ENCODE assay signal across 21 cellular contexts in the genomic region with DNA sequence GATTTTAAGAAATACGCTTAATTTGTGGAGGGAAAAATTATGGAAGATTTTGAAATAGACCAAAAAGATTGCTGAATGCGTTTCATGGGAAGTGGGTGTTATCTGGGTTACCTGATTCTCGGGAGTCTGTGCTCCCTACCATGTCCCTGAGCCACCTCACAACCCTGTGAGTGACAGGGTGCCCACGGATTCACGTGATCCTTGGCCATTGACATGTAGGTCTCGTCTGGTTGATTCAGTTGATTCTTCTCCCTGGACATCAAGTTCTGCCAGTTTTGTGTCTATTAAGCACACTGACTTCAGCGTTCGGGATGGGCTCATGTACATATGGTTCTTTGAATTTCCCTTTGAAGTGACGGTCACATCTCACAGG.
"Had no signal": no experiment of that assay in that cellular context is flagged by ENCODE, and none has a peak within 500 bp of the region (broad histone marks: within the 10 kb centered on the region; RNA-seq: fewer than 3 reads in every experiment).

No MANE protein-coding gene starts in this region.

- H3K9me3 Mint-ChIP-seq: naive thymus-derived CD4-positive, alpha-beta T cell had no signal

- ATAC-seq: esophagus mucosa; heart left ventricle; left ventricle myocardium superior; naive thymus-derived CD4-positive, alpha-beta T cell; psoas muscle had no signal

- H3K36me3 Mint-ChIP-seq: naive thymus-derived CD4-positive, alpha-beta T cell had no signal

- H3K36me3 ChIP-seq: neutrophil, tibial artery, upper lobe of left lung, uterus had no signal

- H3K27ac Mint-ChIP-seq: naive thymus-derived CD4-positive, alpha-beta T cell had no signal

- H3K27me3 ChIP-seq: dorsolateral prefrontal cortex, heart left ventricle, tibial artery, upper lobe of left lung, uterus had no signal

- H3K4me3 Mint-ChIP-seq: naive thymus-derived CD4-positive, alpha-beta T cell had no signal

- H3K4me1 ChIP-seq: tibial artery, upper lobe of left lung, uterus had no signal

- DNase-seq: cortex of kidney; effector CD8-positive, alpha-beta T cell; hypothalamus; left ventricle myocardium superior; mesendoderm; naive thymus-derived CD4-positive, alpha-beta T cell; small intestine; stimulated activated CD4-positive, alpha-beta T cell treated with anti-CD3 and anti-CD28 coated beads, Interleukin-12 subunit alpha, Interleukin-12 subunit beta, amount 100 ng/mL, for 4 hours; stimulated activated naive CD8-positive, alpha-beta T cell treated with anti-CD3 and anti-CD28 coated beads, Interleukin-15, Interleukin-2, amounts not matched to agents 100 U/mL and 50 U/mL, for 24 hours; uterus had no signal

- H3K4me3 ChIP-seq: dorsolateral prefrontal cortex, heart left ventricle, lung, psoas muscle, tibial artery, upper lobe of left lung, uterus had no signal

- H3K27ac ChIP-seq: dorsolateral prefrontal cortex, neutrophil, psoas muscle, tibial artery, upper lobe of left lung, uterus had no signal

- FAIRE-seq: endometrium, frontal cortex, islet of Langerhans, small intestine had no signal

- H3K9me3 ChIP-seq: neutrophil, psoas muscle, tibial artery, upper lobe of left lung, uterus had no signal
